8 cellular contexts compared by ENCODE assay signal in genomic region chr1:224357626-224358124, GRCh38. TPM values are rescaled to one million over a fixed set of nuclear protein-coding genes. Genes with fewer than 3 reads are reported as not detected.
DNase-seq lines count a peak whose midpoint lies in the region; ATAC-seq and TF ChIP-seq lines count a peak whose summit lies in the region.

No MANE protein-coding gene starts in this region.

- H3K4me3 ChIP-seq in muscle layer of duodenum (ENCODE audit: low read depth in 1 of 2, low read length in 2 of 2), result peak overlapping the region; percentile 65 to 96

- H3K27ac Mint-ChIP-seq in chondrocyte (ENCODE audit: unreplicated experiment), result peak overlapping the region; percentile 92

- in situ Hi-C loops in G401 (cut with HindIII; ENCODE audit: low sequenced_read_pairs), result no loop called here

- no peaks in the 10 kb centered on the region for H3K9me3 Mint-ChIP-seq in chondrocyte (ENCODE audit: low read depth)

- peak; percentile 9 for TF ChIP-seq CTCF in chondrocyte (IDR thresholded peaks at IDR 0.05)

- H3K9me3 ChIP-seq in ES-I3 (ENCODE audit: control insufficient read depth, insufficient read depth, low read length) (peaks cover 3% of the 10 kb centered on the region; the same call in 1 of the 2 replicates), muscle layer of duodenum (ENCODE audit: control insufficient read depth in 1 of 2, low read length in 2 of 2) (no peaks in the 10 kb centered on the region)

- H3K4me1 Mint-ChIP-seq in chondrocyte (ENCODE audit: low read depth), result peaks cover 21% of the 10 kb centered on the region

- peak; percentile 28 for DNase-seq in NCI-H460 (ENCODE audit: extremely low read depth, low read depth)
- DNase-seq in chondrocyte (ENCODE audit: low spot score), result no peak
- no peak for DNase-seq in G401 (ENCODE audit: low spot score)
- DNase-seq in activated CD4-positive, CD25-positive, alpha-beta regulatory T cell treated with anti-CD3 and anti-CD28 coated beads, Interleukin-2, amount 50 U/mL, for 72 hours, result no peak
- DNase-seq in NCI-H446 (lab: John Stamatoyannopoulos, UW), result no peak

- peak overlapping the region; percentile 88 for H3K4me3 Mint-ChIP-seq in chondrocyte (ENCODE audit: unreplicated experiment)

- H3K36me3 Mint-ChIP-seq in chondrocyte (ENCODE audit: low read depth), result peaks cover 2% of the 10 kb centered on the region

- no peaks in the 10 kb centered on the region for H3K27me3 ChIP-seq in muscle layer of duodenum (ENCODE audit: low read depth, low read length)

- no peak for ATAC-seq in HG03139 (IDR thresholded peaks at IDR 0.05; ENCODE audit: unreplicated experiment)

- peak overlapping the region; percentile 93 for H3K9ac ChIP-seq in ES-I3 (ENCODE audit: low read depth, low read length)

- H3K4me1 ChIP-seq in ES-I3 (ENCODE audit: insufficient read depth, low read length), result peaks cover 15% of the 10 kb centered on the region
- H3K4me1 ChIP-seq in muscle layer of duodenum (ENCODE audit: control insufficient read depth in 1 of 2, insufficient read depth in 2 of 2, low read length in 2 of 2), result peaks cover 9 to 19% of the 10 kb centered on the region in 2 donors

- peak overlapping the region; percentile 68 for H3K27ac ChIP-seq in muscle layer of duodenum (ENCODE audit: low read length)

- H3K27me3 Mint-ChIP-seq in chondrocyte (ENCODE audit: low read depth), result no peaks in the 10 kb centered on the region

- H3K36me3 ChIP-seq in ES-I3 (ENCODE audit: insufficient read depth, low read length) (peaks cover 3% of the 10 kb centered on the region; the same call in 1 of the 2 replicates), muscle layer of duodenum (ENCODE audit: control insufficient read depth in 1 of 2, insufficient read depth in 2 of 2, low read length in 2 of 2) (no peaks in the 10 kb centered on the region)

RNA-seq across cellular contexts. Expression of gene CNIH4, which starts 1.0 kb away (rescaled TPM):
- 197 and 198 TPM in 2 replicates for total RNA-seq in NCI-H460 (2014; rRNA removed; shearing (Covaris generic))
- polyA plus RNA-seq in NCI-H460 (2014; cell fraction: nucleus; rRNA removed), result 44.2 and 51.6 TPM in 2 replicates
- total RNA-seq in chondrocyte, result 45.4 to 55.8 TPM (median 52.7 TPM) in 3 replicates
- total RNA-seq in G401 (2014; rRNA removed; shearing (Covaris generic)), result 110 and 140 TPM in 2 replicates

RNA-seq across cellular contexts. Expression of gene NVL, which starts 27.7 kb away (rescaled TPM):
- total RNA-seq in NCI-H460 (2014; rRNA removed; shearing (Covaris generic)), result 31.9 and 41.5 TPM in 2 replicates
- polyA plus RNA-seq in NCI-H460 (2014; cell fraction: nucleus; rRNA removed), result 52.9 and 72.8 TPM in 2 replicates
- 17.5 to 31.9 TPM (median 18.7 TPM) in 3 replicates for total RNA-seq in chondrocyte
- total RNA-seq in G401 (2014; rRNA removed; shearing (Covaris generic)), result 81.5 and 102 TPM in 2 replicates
